Comparison of ENCODE assay signal across 31 cellular contexts in genomic region chr18:79542213-79542612, GRCh38.
"Had no signal": no experiment of that assay in that cellular context is flagged by ENCODE, and none has a peak within 500 bp of the region (broad histone marks: within the 10 kb centered on the region; RNA-seq: fewer than 3 reads in every experiment).

No MANE protein-coding gene starts in this region.

- H3K4me3 ChIP-seq: adrenal gland, ascending aorta, breast epithelium, cardiac muscle cell had no signal

- H3K36me3 ChIP-seq: adrenal gland, ascending aorta, breast epithelium, cardiac muscle cell had no signal

- H3K27me3 ChIP-seq: adrenal gland, ascending aorta, cardiac muscle cell had no signal

- DNase-seq: activated CD4-positive, alpha-beta memory T cell treated with anti-CD3 and anti-CD28 coated beads, Interleukin-2, amount 10 ng/mL, durations not matched to agents 7 days and 5 days; activated CD4-positive, alpha-beta T cell treated with anti-CD3 and anti-CD28 coated beads for 1 hour; activated CD4-positive, alpha-beta T cell treated with anti-CD3 and anti-CD28 coated beads for 4 hours; activated CD4-positive, alpha-beta T cell treated with anti-CD3 and anti-CD28 coated beads, Interleukin-2, amount 10 ng/mL, durations not matched to agents 7 days and 5 days; activated CD4-positive, alpha-beta T cell treated with anti-CD3 and anti-CD28 coated beads, Interleukin-2, amount 50 U/mL, for 4 hours; activated CD4-positive, CD25-positive, alpha-beta regulatory T cell; activated CD8-positive, alpha-beta memory T cell treated with anti-CD3 and anti-CD28 coated beads, Interleukin-2, amount 50 U/mL, for 48 hours; activated gamma-delta T cell; activated naive CD4-positive, alpha-beta T cell; activated naive CD4-positive, alpha-beta T cell treated with anti-CD3 and anti-CD28 coated beads, Interleukin-2, amount 50 U/mL, for 16 hours; activated naive CD8-positive, alpha-beta T cell treated with anti-CD3 and anti-CD28 coated beads for 36 hours; activated naive CD8-positive, alpha-beta T cell treated with anti-CD3 and anti-CD28 coated beads, Interleukin-2, amount 50 U/mL, for 24 hours; activated T-cell treated with anti-CD3 and anti-CD28 coated beads for 4 hours; activated T-cell treated with anti-CD3 and anti-CD28 coated beads, Interleukin-2, amount 50 U/mL, for 24 hours; activated T-cell treated with anti-CD3 and anti-CD28 coated beads, Interleukin-2, amount 50 U/mL, for 72 hours; amygdala; cortex of kidney; dermis blood vessel endothelial cell; effector CD4-positive, alpha-beta T cell; effector memory CD8-positive, alpha-beta T cell; foreskin fibroblast; hippocampal formation had no signal

- H3K27ac ChIP-seq: adrenal gland, ascending aorta, breast epithelium, cardiac muscle cell had no signal

- FAIRE-seq: colon, endometrium, frontal cortex had no signal

- H3K4me1 ChIP-seq: adrenal gland, ascending aorta had no signal

- H3K9me3 ChIP-seq: adrenal gland, breast epithelium had no signal

- ATAC-seq: activated naive CD8-positive, alpha-beta T cell treated with anti-CD3 and anti-CD28 coated beads, Interleukin-2, amount 50 U/mL, for 24 hours; activated T-cell treated with anti-CD3 and anti-CD28 coated beads, Interleukin-2, amount 50 U/mL, for 72 hours; effector memory CD8-positive, alpha-beta T cell; esophagus mucosa; T-cell had no signal
